Comparison of ENCODE assay signal across 1 cellular context in the genomic region with DNA sequence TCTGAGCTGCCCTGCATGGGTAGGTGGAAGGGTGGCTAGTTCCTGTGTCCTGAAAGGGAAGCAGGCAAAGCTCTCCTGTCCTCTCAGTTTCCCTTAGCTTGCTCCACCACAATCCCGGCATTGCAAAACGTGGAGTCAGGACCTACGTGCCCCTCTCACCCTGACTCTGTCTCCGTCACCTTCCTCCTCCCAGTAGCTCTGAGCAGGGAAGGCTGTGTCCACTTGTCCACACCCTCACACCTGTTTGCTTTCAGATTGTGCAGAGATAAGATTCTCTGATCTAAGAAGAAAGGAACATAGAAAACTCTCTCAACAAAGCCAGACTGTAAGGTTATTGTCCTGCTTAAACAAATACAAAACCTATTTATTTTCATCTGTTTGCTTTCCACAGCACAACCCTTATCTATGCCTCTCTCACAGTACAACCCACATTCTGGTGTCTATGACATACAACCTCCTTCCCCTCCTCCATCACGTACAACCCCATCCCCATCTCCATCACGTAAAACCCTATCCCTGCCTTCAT.
TF ChIP-seq lines count a peak whose summit lies in the region.

No MANE protein-coding gene starts in this region.

TF ChIP-seq in HepG2, 621 proteins besides CTCF, POLR2A, EP300 and RAD21 (continued from another document and continues in another):
- TF ChIP-seq, protein P1, sequence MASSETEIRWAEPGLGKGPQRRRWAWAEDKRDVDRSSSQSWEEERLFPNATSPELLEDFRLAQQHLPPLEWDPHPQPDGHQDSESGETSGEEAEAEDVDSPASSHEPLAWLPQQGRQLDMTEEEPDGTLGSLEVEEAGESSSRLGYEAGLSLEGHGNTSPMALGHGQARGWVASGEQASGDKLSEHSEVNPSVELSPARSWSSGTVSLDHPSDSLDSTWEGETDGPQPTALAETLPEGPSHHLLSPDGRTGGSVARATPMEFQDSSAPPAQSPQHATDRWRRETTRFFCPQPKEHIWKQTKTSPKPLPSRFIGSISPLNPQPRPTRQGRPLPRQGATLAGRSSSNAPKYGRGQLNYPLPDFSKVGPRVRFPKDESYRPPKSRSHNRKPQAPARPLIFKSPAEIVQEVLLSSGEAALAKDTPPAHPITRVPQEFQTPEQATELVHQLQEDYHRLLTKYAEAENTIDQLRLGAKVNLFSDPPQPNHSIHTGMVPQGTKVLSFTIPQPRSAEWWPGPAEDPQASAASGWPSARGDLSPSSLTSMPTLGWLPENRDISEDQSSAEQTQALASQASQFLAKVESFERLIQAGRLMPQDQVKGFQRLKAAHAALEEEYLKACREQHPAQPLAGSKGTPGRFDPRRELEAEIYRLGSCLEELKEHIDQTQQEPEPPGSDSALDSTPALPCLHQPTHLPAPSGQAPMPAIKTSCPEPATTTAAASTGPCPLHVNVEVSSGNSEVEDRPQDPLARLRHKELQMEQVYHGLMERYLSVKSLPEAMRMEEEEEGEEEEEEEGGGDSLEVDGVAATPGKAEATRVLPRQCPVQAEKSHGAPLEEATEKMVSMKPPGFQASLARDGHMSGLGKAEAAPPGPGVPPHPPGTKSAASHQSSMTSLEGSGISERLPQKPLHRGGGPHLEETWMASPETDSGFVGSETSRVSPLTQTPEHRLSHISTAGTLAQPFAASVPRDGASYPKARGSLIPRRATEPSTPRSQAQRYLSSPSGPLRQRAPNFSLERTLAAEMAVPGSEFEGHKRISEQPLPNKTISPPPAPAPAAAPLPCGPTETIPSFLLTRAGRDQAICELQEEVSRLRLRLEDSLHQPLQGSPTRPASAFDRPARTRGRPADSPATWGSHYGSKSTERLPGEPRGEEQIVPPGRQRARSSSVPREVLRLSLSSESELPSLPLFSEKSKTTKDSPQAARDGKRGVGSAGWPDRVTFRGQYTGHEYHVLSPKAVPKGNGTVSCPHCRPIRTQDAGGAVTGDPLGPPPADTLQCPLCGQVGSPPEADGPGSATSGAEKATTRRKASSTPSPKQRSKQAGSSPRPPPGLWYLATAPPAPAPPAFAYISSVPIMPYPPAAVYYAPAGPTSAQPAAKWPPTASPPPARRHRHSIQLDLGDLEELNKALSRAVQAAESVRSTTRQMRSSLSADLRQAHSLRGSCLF (CRISPR knock-in tag; IDR thresholded peaks at IDR 0.05; ENCODE audit: borderline replicate concordance), result no peak
- TF ChIP-seq TRIM24 (CRISPR knock-in tag; IDR thresholded peaks at IDR 0.05), result peak; percentile 83; the same call in 1 of the 2 replicates
- TF ChIP-seq, protein P2, sequence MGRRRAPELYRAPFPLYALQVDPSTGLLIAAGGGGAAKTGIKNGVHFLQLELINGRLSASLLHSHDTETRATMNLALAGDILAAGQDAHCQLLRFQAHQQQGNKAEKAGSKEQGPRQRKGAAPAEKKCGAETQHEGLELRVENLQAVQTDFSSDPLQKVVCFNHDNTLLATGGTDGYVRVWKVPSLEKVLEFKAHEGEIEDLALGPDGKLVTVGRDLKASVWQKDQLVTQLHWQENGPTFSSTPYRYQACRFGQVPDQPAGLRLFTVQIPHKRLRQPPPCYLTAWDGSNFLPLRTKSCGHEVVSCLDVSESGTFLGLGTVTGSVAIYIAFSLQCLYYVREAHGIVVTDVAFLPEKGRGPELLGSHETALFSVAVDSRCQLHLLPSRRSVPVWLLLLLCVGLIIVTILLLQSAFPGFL (CRISPR knock-in tag; IDR thresholded peaks at IDR 0.05), result no peak
- no peak for TF ChIP-seq ZNF225 (CRISPR knock-in tag; IDR thresholded peaks at IDR 0.05)
- TF ChIP-seq, protein P3, sequence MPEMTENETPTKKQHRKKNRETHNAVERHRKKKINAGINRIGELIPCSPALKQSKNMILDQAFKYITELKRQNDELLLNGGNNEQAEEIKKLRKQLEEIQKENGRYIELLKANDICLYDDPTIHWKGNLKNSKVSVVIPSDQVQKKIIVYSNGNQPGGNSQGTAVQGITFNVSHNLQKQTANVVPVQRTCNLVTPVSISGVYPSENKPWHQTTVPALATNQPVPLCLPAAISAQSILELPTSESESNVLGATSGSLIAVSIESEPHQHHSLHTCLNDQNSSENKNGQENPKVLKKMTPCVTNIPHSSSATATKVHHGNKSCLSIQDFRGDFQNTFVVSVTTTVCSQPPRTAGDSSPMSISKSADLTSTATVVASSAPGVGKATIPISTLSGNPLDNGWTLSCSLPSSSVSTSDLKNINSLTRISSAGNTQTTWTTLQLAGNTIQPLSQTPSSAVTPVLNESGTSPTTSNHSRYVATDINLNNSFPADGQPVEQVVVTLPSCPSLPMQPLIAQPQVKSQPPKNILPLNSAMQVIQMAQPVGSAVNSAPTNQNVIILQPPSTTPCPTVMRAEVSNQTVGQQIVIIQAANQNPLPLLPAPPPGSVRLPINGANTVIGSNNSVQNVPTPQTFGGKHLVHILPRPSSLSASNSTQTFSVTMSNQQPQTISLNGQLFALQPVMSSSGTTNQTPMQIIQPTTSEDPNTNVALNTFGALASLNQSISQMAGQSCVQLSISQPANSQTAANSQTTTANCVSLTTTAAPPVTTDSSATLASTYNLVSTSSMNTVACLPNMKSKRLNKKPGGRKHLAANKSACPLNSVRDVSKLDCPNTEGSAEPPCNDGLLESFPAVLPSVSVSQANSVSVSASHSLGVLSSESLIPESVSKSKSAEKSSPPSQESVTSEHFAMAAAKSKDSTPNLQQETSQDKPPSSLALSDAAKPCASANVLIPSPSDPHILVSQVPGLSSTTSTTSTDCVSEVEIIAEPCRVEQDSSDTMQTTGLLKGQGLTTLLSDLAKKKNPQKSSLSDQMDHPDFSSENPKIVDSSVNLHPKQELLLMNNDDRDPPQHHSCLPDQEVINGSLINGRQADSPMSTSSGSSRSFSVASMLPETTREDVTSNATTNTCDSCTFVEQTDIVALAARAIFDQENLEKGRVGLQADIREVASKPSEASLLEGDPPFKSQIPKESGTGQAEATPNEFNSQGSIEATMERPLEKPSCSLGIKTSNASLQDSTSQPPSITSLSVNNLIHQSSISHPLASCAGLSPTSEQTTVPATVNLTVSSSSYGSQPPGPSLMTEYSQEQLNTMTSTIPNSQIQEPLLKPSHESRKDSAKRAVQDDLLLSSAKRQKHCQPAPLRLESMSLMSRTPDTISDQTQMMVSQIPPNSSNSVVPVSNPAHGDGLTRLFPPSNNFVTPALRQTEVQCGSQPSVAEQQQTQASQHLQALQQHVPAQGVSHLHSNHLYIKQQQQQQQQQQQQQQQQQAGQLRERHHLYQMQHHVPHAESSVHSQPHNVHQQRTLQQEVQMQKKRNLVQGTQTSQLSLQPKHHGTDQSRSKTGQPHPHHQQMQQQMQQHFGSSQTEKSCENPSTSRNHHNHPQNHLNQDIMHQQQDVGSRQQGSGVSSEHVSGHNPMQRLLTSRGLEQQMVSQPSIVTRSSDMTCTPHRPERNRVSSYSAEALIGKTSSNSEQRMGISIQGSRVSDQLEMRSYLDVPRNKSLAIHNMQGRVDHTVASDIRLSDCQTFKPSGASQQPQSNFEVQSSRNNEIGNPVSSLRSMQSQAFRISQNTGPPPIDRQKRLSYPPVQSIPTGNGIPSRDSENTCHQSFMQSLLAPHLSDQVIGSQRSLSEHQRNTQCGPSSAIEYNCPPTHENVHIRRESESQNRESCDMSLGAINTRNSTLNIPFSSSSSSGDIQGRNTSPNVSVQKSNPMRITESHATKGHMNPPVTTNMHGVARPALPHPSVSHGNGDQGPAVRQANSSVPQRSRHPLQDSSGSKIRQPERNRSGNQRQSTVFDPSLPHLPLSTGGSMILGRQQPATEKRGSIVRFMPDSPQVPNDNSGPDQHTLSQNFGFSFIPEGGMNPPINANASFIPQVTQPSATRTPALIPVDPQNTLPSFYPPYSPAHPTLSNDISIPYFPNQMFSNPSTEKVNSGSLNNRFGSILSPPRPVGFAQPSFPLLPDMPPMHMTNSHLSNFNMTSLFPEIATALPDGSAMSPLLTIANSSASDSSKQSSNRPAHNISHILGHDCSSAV (CRISPR knock-in tag; IDR thresholded peaks at IDR 0.05; ENCODE audit: borderline replicate concordance), result no peak
- no peak for TF ChIP-seq PHF8 (CRISPR knock-in tag; IDR thresholded peaks at IDR 0.05)
- TF ChIP-seq U2AF2 (IDR thresholded peaks at IDR 0.05; ENCODE audit: low read depth, low read length), result no peak
- TF ChIP-seq CBX5 (CRISPR knock-in tag; IDR thresholded peaks at IDR 0.05; ENCODE audit: borderline replicate concordance), result peak; percentile 87; the same call in 1 of the 2 replicates
- TF ChIP-seq ZEB1 (IDR thresholded peaks at IDR 0.05; ENCODE audit: insufficient replicate concordance, low read depth), result peak; percentile 59
- peak; percentile 89 for TF ChIP-seq ZNF746 (CRISPR knock-in tag; IDR thresholded peaks at IDR 0.05)
- no peak for TF ChIP-seq ZNF674 (CRISPR knock-in tag; IDR thresholded peaks at IDR 0.05; ENCODE audit: low read depth)
- TF ChIP-seq, protein P4, sequence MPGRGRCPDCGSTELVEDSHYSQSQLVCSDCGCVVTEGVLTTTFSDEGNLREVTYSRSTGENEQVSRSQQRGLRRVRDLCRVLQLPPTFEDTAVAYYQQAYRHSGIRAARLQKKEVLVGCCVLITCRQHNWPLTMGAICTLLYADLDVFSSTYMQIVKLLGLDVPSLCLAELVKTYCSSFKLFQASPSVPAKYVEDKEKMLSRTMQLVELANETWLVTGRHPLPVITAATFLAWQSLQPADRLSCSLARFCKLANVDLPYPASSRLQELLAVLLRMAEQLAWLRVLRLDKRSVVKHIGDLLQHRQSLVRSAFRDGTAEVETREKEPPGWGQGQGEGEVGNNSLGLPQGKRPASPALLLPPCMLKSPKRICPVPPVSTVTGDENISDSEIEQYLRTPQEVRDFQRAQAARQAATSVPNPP (CRISPR knock-in tag; IDR thresholded peaks at IDR 0.05), result no peak
- 0 out of 2 replicates have a peak, but pooled peaks have one; percentile 48 for TF ChIP-seq ZNF775 (CRISPR knock-in tag; IDR thresholded peaks at IDR 0.05; ENCODE audit: borderline replicate concordance)
- peak; percentile 84; the same call in 1 of the 2 replicates for TF ChIP-seq ZNF788 (CRISPR knock-in tag; IDR thresholded peaks at IDR 0.05; ENCODE audit: borderline replicate concordance)
- no peak for TF ChIP-seq ZNF138 (CRISPR knock-in tag; IDR thresholded peaks at IDR 0.05; ENCODE audit: low read depth)
- TF ChIP-seq SP1 (IDR thresholded peaks at IDR 0.05), result no peak
- 0 out of 2 replicates have a peak, but pooled peaks have one; percentile 23 for TF ChIP-seq SP1 (CRISPR knock-in tag; IDR thresholded peaks at IDR 0.05)
- peak; percentile 92 for TF ChIP-seq ZNF878 (CRISPR knock-in tag; IDR thresholded peaks at IDR 0.05)
- TF ChIP-seq RFX1 (IDR thresholded peaks at IDR 0.05), result no peak
- 0 out of 2 replicates have a peak, but pooled peaks have one; percentile 9 for TF ChIP-seq ZNF644 (CRISPR knock-in tag; IDR thresholded peaks at IDR 0.05; ENCODE audit: low read depth)
- TF ChIP-seq, protein P5, sequence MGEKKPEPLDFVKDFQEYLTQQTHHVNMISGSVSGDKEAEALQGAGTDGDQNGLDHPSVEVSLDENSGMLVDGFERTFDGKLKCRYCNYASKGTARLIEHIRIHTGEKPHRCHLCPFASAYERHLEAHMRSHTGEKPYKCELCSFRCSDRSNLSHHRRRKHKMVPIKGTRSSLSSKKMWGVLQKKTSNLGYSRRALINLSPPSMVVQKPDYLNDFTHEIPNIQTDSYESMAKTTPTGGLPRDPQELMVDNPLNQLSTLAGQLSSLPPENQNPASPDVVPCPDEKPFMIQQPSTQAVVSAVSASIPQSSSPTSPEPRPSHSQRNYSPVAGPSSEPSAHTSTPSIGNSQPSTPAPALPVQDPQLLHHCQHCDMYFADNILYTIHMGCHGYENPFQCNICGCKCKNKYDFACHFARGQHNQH (CRISPR knock-in tag; IDR thresholded peaks at IDR 0.05), result peak; percentile 99
- TF ChIP-seq CBFB (CRISPR knock-in tag; IDR thresholded peaks at IDR 0.05), result no peak; the same call in 1 of the 2 replicates
- TF ChIP-seq, protein P6, sequence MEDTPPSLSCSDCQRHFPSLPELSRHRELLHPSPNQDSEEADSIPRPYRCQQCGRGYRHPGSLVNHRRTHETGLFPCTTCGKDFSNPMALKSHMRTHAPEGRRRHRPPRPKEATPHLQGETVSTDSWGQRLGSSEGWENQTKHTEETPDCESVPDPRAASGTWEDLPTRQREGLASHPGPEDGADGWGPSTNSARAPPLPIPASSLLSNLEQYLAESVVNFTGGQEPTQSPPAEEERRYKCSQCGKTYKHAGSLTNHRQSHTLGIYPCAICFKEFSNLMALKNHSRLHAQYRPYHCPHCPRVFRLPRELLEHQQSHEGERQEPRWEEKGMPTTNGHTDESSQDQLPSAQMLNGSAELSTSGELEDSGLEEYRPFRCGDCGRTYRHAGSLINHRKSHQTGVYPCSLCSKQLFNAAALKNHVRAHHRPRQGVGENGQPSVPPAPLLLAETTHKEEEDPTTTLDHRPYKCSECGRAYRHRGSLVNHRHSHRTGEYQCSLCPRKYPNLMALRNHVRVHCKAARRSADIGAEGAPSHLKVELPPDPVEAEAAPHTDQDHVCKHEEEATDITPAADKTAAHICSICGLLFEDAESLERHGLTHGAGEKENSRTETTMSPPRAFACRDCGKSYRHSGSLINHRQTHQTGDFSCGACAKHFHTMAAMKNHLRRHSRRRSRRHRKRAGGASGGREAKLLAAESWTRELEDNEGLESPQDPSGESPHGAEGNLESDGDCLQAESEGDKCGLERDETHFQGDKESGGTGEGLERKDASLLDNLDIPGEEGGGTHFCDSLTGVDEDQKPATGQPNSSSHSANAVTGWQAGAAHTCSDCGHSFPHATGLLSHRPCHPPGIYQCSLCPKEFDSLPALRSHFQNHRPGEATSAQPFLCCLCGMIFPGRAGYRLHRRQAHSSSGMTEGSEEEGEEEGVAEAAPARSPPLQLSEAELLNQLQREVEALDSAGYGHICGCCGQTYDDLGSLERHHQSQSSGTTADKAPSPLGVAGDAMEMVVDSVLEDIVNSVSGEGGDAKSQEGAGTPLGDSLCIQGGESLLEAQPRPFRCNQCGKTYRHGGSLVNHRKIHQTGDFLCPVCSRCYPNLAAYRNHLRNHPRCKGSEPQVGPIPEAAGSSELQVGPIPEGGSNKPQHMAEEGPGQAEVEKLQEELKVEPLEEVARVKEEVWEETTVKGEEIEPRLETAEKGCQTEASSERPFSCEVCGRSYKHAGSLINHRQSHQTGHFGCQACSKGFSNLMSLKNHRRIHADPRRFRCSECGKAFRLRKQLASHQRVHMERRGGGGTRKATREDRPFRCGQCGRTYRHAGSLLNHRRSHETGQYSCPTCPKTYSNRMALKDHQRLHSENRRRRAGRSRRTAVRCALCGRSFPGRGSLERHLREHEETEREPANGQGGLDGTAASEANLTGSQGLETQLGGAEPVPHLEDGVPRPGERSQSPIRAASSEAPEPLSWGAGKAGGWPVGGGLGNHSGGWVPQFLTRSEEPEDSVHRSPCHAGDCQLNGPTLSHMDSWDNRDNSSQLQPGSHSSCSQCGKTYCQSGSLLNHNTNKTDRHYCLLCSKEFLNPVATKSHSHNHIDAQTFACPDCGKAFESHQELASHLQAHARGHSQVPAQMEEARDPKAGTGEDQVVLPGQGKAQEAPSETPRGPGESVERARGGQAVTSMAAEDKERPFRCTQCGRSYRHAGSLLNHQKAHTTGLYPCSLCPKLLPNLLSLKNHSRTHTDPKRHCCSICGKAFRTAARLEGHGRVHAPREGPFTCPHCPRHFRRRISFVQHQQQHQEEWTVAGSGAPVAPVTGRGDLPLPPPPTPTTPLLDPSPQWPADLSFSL (CRISPR knock-in tag; IDR thresholded peaks at IDR 0.05), result peak; percentile 65; the same call in 1 of the 2 replicates
- TF ChIP-seq STAG1 (CRISPR knock-in tag; IDR thresholded peaks at IDR 0.05), result peak; percentile 11; the same call in 1 of the 2 replicates
- no peak for TF ChIP-seq NBN (conservative IDR thresholded peaks at IDR 0.05)
- TF ChIP-seq, protein P7, sequence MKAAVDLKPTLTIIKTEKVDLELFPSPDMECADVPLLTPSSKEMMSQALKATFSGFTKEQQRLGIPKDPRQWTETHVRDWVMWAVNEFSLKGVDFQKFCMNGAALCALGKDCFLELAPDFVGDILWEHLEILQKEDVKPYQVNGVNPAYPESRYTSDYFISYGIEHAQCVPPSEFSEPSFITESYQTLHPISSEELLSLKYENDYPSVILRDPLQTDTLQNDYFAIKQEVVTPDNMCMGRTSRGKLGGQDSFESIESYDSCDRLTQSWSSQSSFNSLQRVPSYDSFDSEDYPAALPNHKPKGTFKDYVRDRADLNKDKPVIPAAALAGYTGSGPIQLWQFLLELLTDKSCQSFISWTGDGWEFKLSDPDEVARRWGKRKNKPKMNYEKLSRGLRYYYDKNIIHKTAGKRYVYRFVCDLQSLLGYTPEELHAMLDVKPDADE (CRISPR knock-in tag; IDR thresholded peaks at IDR 0.05), result no peak
- no peak for TF ChIP-seq KAT2B (IDR thresholded peaks at IDR 0.05; ENCODE audit: borderline replicate concordance, low read depth, low read length)
